ENCODE assay signal across 8 cellular contexts in the genomic region with DNA sequence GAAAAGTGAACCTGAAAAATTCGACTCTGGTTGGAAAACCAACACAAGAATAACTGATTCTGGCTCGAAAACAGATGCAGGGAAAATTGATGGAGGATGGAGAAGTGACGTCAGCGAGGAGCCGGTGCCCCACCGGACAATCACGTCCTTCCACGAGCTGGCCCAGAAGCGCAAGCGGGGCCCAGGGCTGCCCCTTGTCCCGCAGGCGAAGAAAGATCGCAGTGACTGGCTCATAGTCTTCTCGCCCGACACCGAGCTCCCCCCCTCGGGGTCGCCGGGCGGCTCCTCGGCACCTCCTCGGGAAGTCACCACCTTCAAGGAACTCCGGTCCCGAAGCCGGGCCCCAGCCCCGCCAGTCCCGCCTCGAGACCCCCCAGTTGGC. TPM values are rescaled to one million over a fixed set of nuclear protein-coding genes. Genes with fewer than 3 reads are reported as not detected.
A peak's percentile ranks its signal among the peaks of the same experiment; 100 is the strongest.
DNase-seq lines count a peak whose midpoint lies in the region; ATAC-seq and TF ChIP-seq lines count a peak whose summit lies in the region.

No MANE protein-coding gene starts in this region.

- no peak overlapping the region for H3K9ac ChIP-seq in iPS-15b (ENCODE audit: low read depth, low read length)

- H3K4me1 Mint-ChIP-seq in CD14-positive monocyte = peaks cover 51% of the 10 kb centered on the region
- H3K4me1 Mint-ChIP-seq in HFFc6 (ENCODE audit: low read depth) = peaks cover 40% of the 10 kb centered on the region
- peaks cover 24% of the 10 kb centered on the region for H3K4me1 Mint-ChIP-seq in activated naive CD8-positive, alpha-beta T cell treated with anti-CD3 and anti-CD28 coated beads for 36 hours

- ATAC-seq in HG02798 (IDR thresholded peaks at IDR 0.05; ENCODE audit: poor library complexity, unreplicated experiment) (no peak), GM21390 (IDR thresholded peaks at IDR 0.05; ENCODE audit: unreplicated experiment) (no peak)

- H3K27ac ChIP-seq in skin epidermis = peak overlapping the region in 20 of 21 experiments; percentile 82 to 98 (median 94)

- peaks cover 2 to 7% (median 2%) of the 10 kb centered on the region in 3 donors for H3K27me3 Mint-ChIP-seq in CD14-positive monocyte (ENCODE audit: low read depth in 3 of 3)
- peaks cover 13% of the 10 kb centered on the region for H3K27me3 Mint-ChIP-seq in HFFc6 (ENCODE audit: insufficient read depth)
- no peaks in the 10 kb centered on the region for H3K27me3 Mint-ChIP-seq in activated naive CD8-positive, alpha-beta T cell treated with anti-CD3 and anti-CD28 coated beads for 36 hours

- peaks cover 6% of the 10 kb centered on the region for H3K36me3 ChIP-seq in iPS-15b (ENCODE audit: control insufficient read depth, insufficient read depth, low read length)

- no peak for TF ChIP-seq CTCF in CD14-positive monocyte (IDR thresholded peaks at IDR 0.05)
- no peak for TF ChIP-seq CTCF in HFFc6 (IDR thresholded peaks at IDR 0.05)

- no peak for DNase-seq in CD14-positive monocyte (ENCODE audit: low spot score)
- DNase-seq in HFFc6 = peak; percentile 26
- DNase-seq in activated naive CD8-positive, alpha-beta T cell treated with anti-CD3 and anti-CD28 coated beads for 36 hours = peak; percentile 31
- DNase-seq in NK-92 treated with Interleukin-12 subunit alpha and Interleukin-12 subunit beta, amount 100 ng/mL, for 24 hours (lab: John Stamatoyannopoulos, UW) = no peak

- H3K9me3 Mint-ChIP-seq in CD14-positive monocyte (no peaks in the 10 kb centered on the region), HFFc6 (no peaks in the 10 kb centered on the region)
- no peaks in the 10 kb centered on the region for H3K9me3 Mint-ChIP-seq in activated naive CD8-positive, alpha-beta T cell treated with anti-CD3 and anti-CD28 coated beads for 36 hours

- peaks cover 12% of the 10 kb centered on the region for H3K27me3 ChIP-seq in iPS-15b (ENCODE audit: control insufficient read depth, insufficient read depth, low read length)

- H3K9me3 ChIP-seq in iPS-15b (ENCODE audit: control insufficient read depth, insufficient read depth, low read length) = no peaks in the 10 kb centered on the region

- H3K4me3 ChIP-seq in iPS-15b (ENCODE audit: low read depth, low read length) (peak overlapping the region; percentile 97), skin epidermis (peak overlapping the region; percentile 63 to 91 (median 77))

- intact Hi-C loops in CD14-positive monocyte (cut with micrococcal nuclease) = loop anchor here (2.0 to 5.0 kb wide), 5 partner anchors 14 to 72 kb away; partner anchors contain the start of genes FDPS (in 2 of the 2) and HCN3 (in 1 of the 2)

- H3K36me3 Mint-ChIP-seq in CD14-positive monocyte (peaks cover 19 to 22% of the 10 kb centered on the region in 2 donors), HFFc6 (ENCODE audit: low read depth) (peaks cover 5% of the 10 kb centered on the region; the same call in 1 of the 2 replicates)
- peaks cover 22% of the 10 kb centered on the region for H3K36me3 Mint-ChIP-seq in activated naive CD8-positive, alpha-beta T cell treated with anti-CD3 and anti-CD28 coated beads for 36 hours

- H3K4me1 ChIP-seq in iPS-15b (ENCODE audit: control insufficient read depth, insufficient read depth, low read length) = peaks cover 16% of the 10 kb centered on the region

- H3K27ac Mint-ChIP-seq in CD14-positive monocyte = peak overlapping the region in 2 of 7 donors; percentile 14 to 78
- H3K27ac Mint-ChIP-seq in HFFc6 = peak overlapping the region; percentile 86
- H3K27ac Mint-ChIP-seq in activated naive CD8-positive, alpha-beta T cell treated with anti-CD3 and anti-CD28 coated beads for 36 hours = no peak overlapping the region

- H3K4me3 Mint-ChIP-seq in CD14-positive monocyte (peak overlapping the region; percentile 71 to 82), HFFc6 (peak overlapping the region; percentile 96)
- peak overlapping the region; percentile 57 for H3K4me3 Mint-ChIP-seq in activated naive CD8-positive, alpha-beta T cell treated with anti-CD3 and anti-CD28 coated beads for 36 hours

RNA-seq across cellular contexts. Expression of gene RUSC1, which starts 1.9 kb away (rescaled TPM):
- 10 to 100 TPM; 12.7 to 13.5 TPM for polyA plus RNA-seq in CD14-positive monocyte
- total RNA-seq in HFFc6 (2021; fragmentation: NEBNext Ultra II Directional; extraction: Animal tissue kit (Norgen Biotek cat#: 25700)) = 10 to 100 TPM; 26.6 to 36.0 (median 32.9) TPM
- 10 to 100 TPM; 23.7 to 24.2 TPM for total RNA-seq in activated naive CD8-positive, alpha-beta T cell treated with anti-CD3 and anti-CD28 coated beads for 36 hours

RNA-seq across cellular contexts. Expression of gene FDPS, which starts 13.9 kb away (rescaled TPM):
- 100 to 1,000 TPM; 117 to 123 TPM for polyA plus RNA-seq in CD14-positive monocyte
- 100 to 1,000 TPM; 117 to 147 (median 127) TPM for total RNA-seq in HFFc6 (2021; fragmentation: NEBNext Ultra II Directional; extraction: Animal tissue kit (Norgen Biotek cat#: 25700))
- 100 to 1,000 TPM; 256 to 264 TPM for total RNA-seq in activated naive CD8-positive, alpha-beta T cell treated with anti-CD3 and anti-CD28 coated beads for 36 hours

RNA-seq across cellular contexts. Expression of gene PKLR, which starts 21.3 kb away (rescaled TPM):
- polyA plus RNA-seq in CD14-positive monocyte = not detected
- total RNA-seq in HFFc6 (2021; fragmentation: NEBNext Ultra II Directional; extraction: Animal tissue kit (Norgen Biotek cat#: 25700)) = not detected
- total RNA-seq in activated naive CD8-positive, alpha-beta T cell treated with anti-CD3 and anti-CD28 coated beads for 36 hours = not detected

RNA-seq across cellular contexts. Expression of gene HCN3, which starts 45.3 kb away (rescaled TPM):
- under 1 TPM in 1 of 2 donors, not detected in 1; 0.15 TPM for polyA plus RNA-seq in CD14-positive monocyte
- total RNA-seq in HFFc6 (2021; fragmentation: NEBNext Ultra II Directional; extraction: Animal tissue kit (Norgen Biotek cat#: 25700)) = 1 to 10 TPM; 1.3 to 1.6 (median 1.5) TPM
- total RNA-seq in activated naive CD8-positive, alpha-beta T cell treated with anti-CD3 and anti-CD28 coated beads for 36 hours = 1 to 10 TPM; 1.5 to 1.6 TPM

RNA-seq across cellular contexts. Expression of gene CLK2, which starts 49.3 kb away (rescaled TPM):
- 1 to 10 TPM; 7.3 to 9.6 TPM for polyA plus RNA-seq in CD14-positive monocyte
- total RNA-seq in HFFc6 (2021; fragmentation: NEBNext Ultra II Directional; extraction: Animal tissue kit (Norgen Biotek cat#: 25700)) = 10 to 100 TPM; 24.8 to 32.8 (median 30.0) TPM
- total RNA-seq in activated naive CD8-positive, alpha-beta T cell treated with anti-CD3 and anti-CD28 coated beads for 36 hours = 10 to 100 TPM; 61.4 to 65.9 TPM

Comparison
In these comparisons a context has a peak if more than half of its experiments do, and no peak if none do; other contexts are left out.
1. DNase-seq: peak in HFFc6 (single experiment) and activated naive CD8-positive, alpha-beta T cell treated with anti-CD3 and anti-CD28 coated beads for 36 hours (single experiment); none in CD14-positive monocyte (single experiment) and NK-92 treated with Interleukin-12 subunit alpha and Interleukin-12 subunit beta, amount 100 ng/mL, for 24 hours (single experiment).
2. Peak in every context shown above with its lines, with median percentiles within 50 percentile points of each other: H3K4me3 Mint-ChIP-seq.